In genomic region chr3:6734395-6734746, GRCh38 we compare ENCODE assay signal across 8 cellular contexts.
"Had no signal": no experiment of that assay in that cellular context is flagged by ENCODE, and none has a peak within 500 bp of the region (broad histone marks: within the 10 kb centered on the region; RNA-seq: fewer than 3 reads in every experiment).

No MANE protein-coding gene starts in this region.

- FAIRE-seq: G401.6, GM12878, GM12891, GM12892, GM18507, GM19239 had no signal

- DNase-seq: GDM1, GF-D8 had no signal

- H3K4me3 ChIP-seq: GM12878 had no signal

- ATAC-seq: GM12878 had no signal
